Comparison of ENCODE assay signal across 10 cellular contexts in genomic region chr6:137722749-137723272, GRCh38.
DNase-seq lines count a peak whose midpoint lies in the region; ATAC-seq and TF ChIP-seq lines count a peak whose summit lies in the region.
"Had no signal": no experiment of that assay in that cellular context is flagged by ENCODE, and none has a peak within 500 bp of the region (broad histone marks: within the 10 kb centered on the region; RNA-seq: fewer than 3 reads in every experiment).

No MANE protein-coding gene starts in this region.

- H3K9me3 ChIP-seq in naive thymus-derived CD4-positive, alpha-beta T cell (ENCODE audit: control insufficient read depth in 2 of 3, low read length in 3 of 3), result no peaks in the 10 kb centered on the region
- H3K9me3 ChIP-seq in HAP-1, result no peaks in the 10 kb centered on the region
- no peaks in the 10 kb centered on the region for H3K9me3 ChIP-seq in colonic mucosa

- H3K27ac Mint-ChIP-seq in activated CD4-positive, alpha-beta memory T cell treated with anti-CD3 and anti-CD28 coated beads for 36 hours, result peak overlapping the region; percentile 68
- H3K27ac Mint-ChIP-seq in naive thymus-derived CD4-positive, alpha-beta T cell, result peak overlapping the region in 5 of 9 donors; percentile 21 to 56 (median 27)

- no peak overlapping the region for H3K9ac ChIP-seq in colonic mucosa (ENCODE audit: low read depth in 2 of 2, low read length in 2 of 2)

- ATAC-seq in GM21723 (IDR thresholded peaks at IDR 0.05; ENCODE audit: unreplicated experiment) (peak; percentile 49), HG02870 (IDR thresholded peaks at IDR 0.05; ENCODE audit: unreplicated experiment) (no peak)
- peak; percentile 81 for ATAC-seq in naive thymus-derived CD4-positive, alpha-beta T cell

- in situ Hi-C loops in HAP-1 (cut with MboI; ENCODE audit: low sequenced_read_pairs), result no loop called here

- H3K36me3 Mint-ChIP-seq in activated CD4-positive, alpha-beta memory T cell treated with anti-CD3 and anti-CD28 coated beads for 36 hours, result no peaks in the 10 kb centered on the region
- H3K36me3 Mint-ChIP-seq in naive thymus-derived CD4-positive, alpha-beta T cell, result peaks cover 0 to 23% (median 0%) of the 10 kb centered on the region in 5 donors

- peaks cover 16% of the 10 kb centered on the region for H3K4me1 Mint-ChIP-seq in activated CD4-positive, alpha-beta memory T cell treated with anti-CD3 and anti-CD28 coated beads for 36 hours (ENCODE audit: low read depth)
- peaks cover 0 to 35% (median 5%) of the 10 kb centered on the region in 7 donors for H3K4me1 Mint-ChIP-seq in naive thymus-derived CD4-positive, alpha-beta T cell

- H3K27me3 Mint-ChIP-seq in activated CD4-positive, alpha-beta memory T cell treated with anti-CD3 and anti-CD28 coated beads for 36 hours, result peaks cover 6% of the 10 kb centered on the region
- H3K27me3 Mint-ChIP-seq in naive thymus-derived CD4-positive, alpha-beta T cell, result peaks cover 0 to 7% (median 3%) of the 10 kb centered on the region in 5 donors

- no peaks in the 10 kb centered on the region for H3K9me3 Mint-ChIP-seq in activated CD4-positive, alpha-beta memory T cell treated with anti-CD3 and anti-CD28 coated beads for 36 hours
- H3K9me3 Mint-ChIP-seq in naive thymus-derived CD4-positive, alpha-beta T cell, result peaks cover 0 to 13% (median 0%) of the 10 kb centered on the region in 11 donors

- intact Hi-C loops in activated CD4-positive, alpha-beta memory T cell treated with anti-CD3 and anti-CD28 coated beads for 36 hours (cut with micrococcal nuclease), result loop anchor here (2.0 kb wide), 1 partner anchor 14 kb away; no protein-coding TSS in a partner anchor
- intact Hi-C loops in naive thymus-derived CD4-positive, alpha-beta T cell (cut with micrococcal nuclease), result no loop called here
- intact Hi-C loops in colonic mucosa (cut with DNase I), result no loop called here

- no peaks in the 10 kb centered on the region for H3K36me3 ChIP-seq in naive thymus-derived CD4-positive, alpha-beta T cell (ENCODE audit: control insufficient read depth in 2 of 3, insufficient read depth in 3 of 3, low read length in 3 of 3)
- H3K36me3 ChIP-seq in HAP-1 (replicated peaks) (no peaks in the 10 kb centered on the region), colonic mucosa (no peaks in the 10 kb centered on the region)

- CTCF ChIA-PET in activated CD4-positive, alpha-beta memory T cell treated with anti-CD3 and anti-CD28 coated beads for 36 hours (lab: Charles Lee), result interaction anchor here (1.3 kb wide), 2 partner anchors 72 to 147 kb away, joined by 3 read pairs; no protein-coding TSS in a partner anchor
- CTCF ChIA-PET in naive thymus-derived CD4-positive, alpha-beta T cell (lab: Charles Lee), result no interaction called here

- DNase-seq in EH (ENCODE audit: low read depth) (peak; percentile 26), HAP-1 (ENCODE audit: low spot score in 2 of 2) (no peak), NCI-H2029 treated with DMSO at 0.1 percent for 48 hours (lab: John Stamatoyannopoulos, UW) (no peak), colonic mucosa (no peak)
- DNase-seq in activated CD4-positive, alpha-beta memory T cell treated with anti-CD3 and anti-CD28 coated beads for 36 hours, result peak; percentile 56
- DNase-seq in naive thymus-derived CD4-positive, alpha-beta T cell, result no peak
- DNase-seq: effector CD8-positive, alpha-beta T cell; NCI-H2029 had no signal

- no peaks in the 10 kb centered on the region for H3K27me3 ChIP-seq in naive thymus-derived CD4-positive, alpha-beta T cell (ENCODE audit: control insufficient read depth in 2 of 2, insufficient read depth in 2 of 2, low read length in 2 of 2)
- H3K27me3 ChIP-seq in HAP-1 (ENCODE audit: low read depth) (no peaks in the 10 kb centered on the region), colonic mucosa (no peaks in the 10 kb centered on the region)

- POLR2A ChIA-PET in activated CD4-positive, alpha-beta memory T cell treated with anti-CD3 and anti-CD28 coated beads for 36 hours (lab: Charles Lee), result interaction anchor here (0.6 to 1.2 kb wide), 7 partner anchors 19 to 150 kb away, joined by 3 to 5 read pairs (median 3); no protein-coding TSS in a partner anchor
- POLR2A ChIA-PET in naive thymus-derived CD4-positive, alpha-beta T cell (lab: Charles Lee), result interaction anchor here (0.6 kb wide), 1 partner anchor 79 kb away, joined by 3 read pairs; no protein-coding TSS in a partner anchor

- no peak for TF ChIP-seq CTCF in colonic mucosa (IDR thresholded peaks at IDR 0.05)

- H3K4me3 Mint-ChIP-seq in activated CD4-positive, alpha-beta memory T cell treated with anti-CD3 and anti-CD28 coated beads for 36 hours, result peak overlapping the region; percentile 3
- H3K4me3 Mint-ChIP-seq in naive thymus-derived CD4-positive, alpha-beta T cell, result peak overlapping the region in 1 of 10 donors; percentile 58

- no peak overlapping the region for H3K27ac ChIP-seq in naive thymus-derived CD4-positive, alpha-beta T cell (ENCODE audit: low read depth, low read length)
- no peak overlapping the region for H3K27ac ChIP-seq in colonic mucosa

- no peak overlapping the region for H3K4me3 ChIP-seq in naive thymus-derived CD4-positive, alpha-beta T cell (ENCODE audit: low read length)
- H3K4me3 ChIP-seq in HAP-1, result no peak overlapping the region
- no peak overlapping the region for H3K4me3 ChIP-seq in colonic mucosa

- H3K4me1 ChIP-seq in naive thymus-derived CD4-positive, alpha-beta T cell (ENCODE audit: control insufficient read depth in 2 of 2, insufficient read depth in 2 of 2, low read length in 2 of 2), result peaks cover under 1 to 8% of the 10 kb centered on the region in 2 donors
- H3K4me1 ChIP-seq in HAP-1 (no peaks in the 10 kb centered on the region; the same call in 1 of the 2 replicates), colonic mucosa (no peaks in the 10 kb centered on the region)

Comparison
In these comparisons a context has a peak if more than half of its experiments do, and no peak if none do; other contexts are left out.
1. DNase-seq: peak in EH (single experiment) and activated CD4-positive, alpha-beta memory T cell treated with anti-CD3 and anti-CD28 coated beads for 36 hours (single experiment); none in naive thymus-derived CD4-positive, alpha-beta T cell (0 of 9), HAP-1 (0 of 2), NCI-H2029 treated with DMSO at 0.1 percent for 48 hours (single experiment) and colonic mucosa (single experiment).